11 cellular contexts compared by ENCODE assay signal in the genomic region with DNA sequence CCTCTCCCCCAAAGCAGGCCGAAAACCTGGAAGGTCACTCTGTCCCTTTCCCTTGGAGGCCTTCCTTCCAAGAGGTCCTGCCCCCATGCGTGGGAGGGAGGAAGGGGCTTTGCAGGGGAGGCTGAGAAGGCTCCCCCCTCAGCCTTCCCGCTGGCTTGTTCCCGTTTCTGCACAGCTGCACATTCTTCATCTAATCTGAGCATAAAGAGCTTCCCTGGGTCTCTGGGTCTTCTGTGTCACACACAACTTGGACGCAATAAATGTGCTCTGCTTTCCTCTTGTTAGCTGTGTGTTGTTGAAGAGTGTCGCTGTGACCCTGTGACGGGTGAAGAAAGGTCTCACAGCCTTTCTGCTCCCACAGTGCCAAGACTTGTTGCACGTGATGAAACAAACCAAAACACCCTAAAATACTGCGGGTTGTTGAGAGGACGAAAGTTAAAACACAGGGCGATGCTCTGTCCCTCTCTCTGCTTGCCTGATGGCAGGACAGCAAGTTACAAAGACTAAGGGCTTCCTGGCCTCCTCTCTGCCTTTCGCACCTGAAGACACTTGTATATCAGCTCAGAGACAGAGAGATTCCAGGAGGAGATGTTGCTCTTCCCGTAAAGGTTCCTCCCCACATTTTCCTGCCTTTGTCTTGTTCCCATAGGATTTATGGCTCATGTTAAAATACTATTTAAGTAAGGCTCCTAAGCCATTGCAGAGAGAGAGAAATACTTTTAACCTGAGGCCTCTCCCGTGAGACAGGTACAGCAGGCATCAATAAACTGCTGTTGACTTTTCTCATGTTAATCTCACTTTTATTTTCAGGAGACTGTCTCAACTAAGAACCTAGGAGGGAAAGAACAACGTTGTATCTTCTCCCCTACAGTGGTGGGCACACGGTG. TPM values are rescaled to one million over a fixed set of nuclear protein-coding genes. Genes with fewer than 3 reads are reported as not detected.
DNase-seq lines count a peak whose midpoint lies in the region; ATAC-seq and TF ChIP-seq lines count a peak whose summit lies in the region.
"Had no signal": no experiment of that assay in that cellular context is flagged by ENCODE, and none has a peak within 500 bp of the region (broad histone marks: within the 10 kb centered on the region; RNA-seq: fewer than 3 reads in every experiment).

No MANE protein-coding gene starts in this region.

- intact Hi-C loops in esophagus muscularis mucosa (cut with DNase I), result no loop called here
- intact Hi-C loops in uterus (cut with DNase I; ENCODE audit: low total_unique reads), result no loop called here
- intact Hi-C loops in Calu3 (cut with micrococcal nuclease; ENCODE audit: unreplicated experiment), result no loop called here

- TF ChIP-seq EP300 in esophagus muscularis mucosa (IDR thresholded peaks at IDR 0.05), result no peak

- H3K27ac ChIP-seq in esophagus muscularis mucosa (replicated peaks in 1 of 4) (peak overlapping the region; percentile 60 to 76 (median 64)), uterus (peak overlapping the region; percentile 79 to 83)

- H3K27me3 ChIP-seq in esophagus muscularis mucosa (peaks cover 0 to 2% (median 0%) of the 10 kb centered on the region in 4 donors), uterus (no peaks in the 10 kb centered on the region)

- no peak for ATAC-seq in HG03135 (IDR thresholded peaks at IDR 0.05; ENCODE audit: unreplicated experiment)

- 64% methylated on average over 16 of the region's 16 CpGs for WGBS in esophagus muscularis mucosa

- CTCF ChIA-PET in Calu3 (lab: Charles Lee), result no interaction called here

- no peaks in the 10 kb centered on the region for H3K27me3 Mint-ChIP-seq in nephron (ENCODE audit: low read depth)
- H3K27me3 Mint-ChIP-seq in Calu3 (ENCODE audit: unreplicated experiment), result peaks cover 49% of the 10 kb centered on the region

- peak; percentile 31 for DNase-seq in activated effector memory CD4-positive, alpha-beta T cell treated with anti-CD3 and anti-CD28 coated beads, Interleukin-2, amount 50 U/mL, for 16 hours
- DNase-seq in activated effector memory CD4-positive, alpha-beta T cell treated with Interleukin-2 at 50 U/mL for 16 hours, result no peak
- no peak for DNase-seq in esophagus muscularis mucosa (ENCODE audit: extremely low spot score)
- DNase-seq in uterus, result peak; percentile 76 to 86
- no peak for DNase-seq in Calu3
- no peak for DNase-seq in activated T-cell treated with anti-CD3 and anti-CD28 coated beads, Interleukin-2, amount 50 U/mL, for 1 hour
- DNase-seq: effector CD8-positive, alpha-beta T cell had no signal

- H3K4me1 Mint-ChIP-seq in nephron, result peaks cover 41% of the 10 kb centered on the region
- H3K4me1 Mint-ChIP-seq in Calu3 (ENCODE audit: low read depth, unreplicated experiment), result no peaks in the 10 kb centered on the region

- H3K4me1 ChIP-seq in esophagus muscularis mucosa (peaks cover 15 to 31% (median 21%) of the 10 kb centered on the region in 4 donors), uterus (peaks cover 7 to 11% of the 10 kb centered on the region in 2 donors)

- H3K9me3 Mint-ChIP-seq in nephron, result no peaks in the 10 kb centered on the region
- no peaks in the 10 kb centered on the region for H3K9me3 Mint-ChIP-seq in Calu3 (ENCODE audit: low read depth, unreplicated experiment)

- H3K4me3 ChIP-seq in esophagus muscularis mucosa, result no peak overlapping the region
- no peak overlapping the region for H3K4me3 ChIP-seq in uterus

- no peaks in the 10 kb centered on the region for H3K9me3 ChIP-seq in esophagus muscularis mucosa
- no peaks in the 10 kb centered on the region for H3K9me3 ChIP-seq in uterus

- no peaks in the 10 kb centered on the region for H3K36me3 ChIP-seq in esophagus muscularis mucosa
- no peaks in the 10 kb centered on the region for H3K36me3 ChIP-seq in uterus

- H3K36me3 Mint-ChIP-seq in nephron (ENCODE audit: low read depth) (no peaks in the 10 kb centered on the region), Calu3 (ENCODE audit: insufficient read depth, unreplicated experiment) (no peaks in the 10 kb centered on the region)

- H3K4me3 Mint-ChIP-seq in nephron (peak overlapping the region; percentile 24 to 71 (median 68)), Calu3 (ENCODE audit: low read depth, unreplicated experiment) (no peak overlapping the region)

- no TSS peak for BruUV-seq in Calu3 (replicated peaks; lab: Mats Ljungman, UMichigan)

- H3K27ac Mint-ChIP-seq in nephron (peak overlapping the region; percentile 98), Calu3 (ENCODE audit: unreplicated experiment) (no peak overlapping the region)

- no peak for TF ChIP-seq POLR2A in esophagus muscularis mucosa (IDR thresholded peaks at IDR 0.05; ENCODE audit: low read depth)
- no peak for TF ChIP-seq POLR2A in uterus (IDR thresholded peaks at IDR 0.05)

- TF ChIP-seq CTCF in esophagus muscularis mucosa (IDR thresholded peaks at IDR 0.05), result no peak
- no peak for TF ChIP-seq CTCF in nephron (IDR thresholded peaks at IDR 0.05; ENCODE audit: unreplicated experiment in 3 of 3)
- no peak for TF ChIP-seq CTCF in uterus (IDR thresholded peaks at IDR 0.05)
- TF ChIP-seq CTCF in Calu3 (IDR thresholded peaks at IDR 0.05; ENCODE audit: unreplicated experiment), result no peak

RNA-seq across cellular contexts. Expression of gene IFITM3, which starts 15.4 kb away (rescaled TPM):
- total RNA-seq in esophagus muscularis mucosa (100 to 1,000 TPM; 290 to 513 (median 410) TPM), uterus (1,000 to 10,000 TPM in 1 of 4 donors, 100 to 1,000 TPM in 2, 10 to 100 TPM in 1; 22.2 to 1,343 (median 242) TPM), Calu3 (2022) (264 and 492 TPM in 2 replicates)

RNA-seq across cellular contexts. Expression of gene IFITM1, which starts 22.2 kb away (rescaled TPM):
- 100 to 1,000 TPM in 3 of 4 donors, 10 to 100 TPM in 1; 60.6 to 197 (median 171) TPM for total RNA-seq in esophagus muscularis mucosa
- total RNA-seq in uterus, result 100 to 1,000 TPM in 2 of 4 donors, 10 to 100 TPM in 2; 13.4 to 672 (median 239) TPM
- 45.6 and 179 TPM in 2 replicates for total RNA-seq in Calu3 (2022)

RNA-seq across cellular contexts. Expression of gene IFITM2, which starts 28.4 kb away (rescaled TPM):
- total RNA-seq in esophagus muscularis mucosa (100 to 1,000 TPM in 3 of 4 donors, 10 to 100 TPM in 1; 92.2 to 235 (median 194) TPM), uterus (100 to 1,000 TPM in 3 of 4 donors, 10 to 100 TPM in 1; 27.8 to 926 (median 269) TPM), Calu3 (2022) (29.1 and 117 TPM in 2 replicates)

RNA-seq across cellular contexts. Expression of gene B4GALNT4, which starts 33.3 kb away (rescaled TPM):
- total RNA-seq in esophagus muscularis mucosa (10 to 100 TPM in 1 of 4 donors, 1 to 10 TPM in 3; 2.5 to 12.0 (median 5.7) TPM), uterus (10 to 100 TPM in 2 of 4 donors, 1 to 10 TPM in 2; 1.8 to 39.7 (median 19.9) TPM), Calu3 (2022) (1.9 and 4.6 TPM in 2 replicates)

RNA-seq across cellular contexts. Expression of gene IFITM5, which starts 36.7 kb away (rescaled TPM):
- not detected for total RNA-seq in esophagus muscularis mucosa
- total RNA-seq in uterus, result not detected
- total RNA-seq in Calu3 (2022), result not detected in 2 replicates
- total RNA-seq: HT1080; T-helper 1 cell treated with Interleukin-12 subunit alpha and Interleukin-12 subunit beta and Interleukin-4 antibody, amounts not matched to agents 30 ng/mL and 1 ng/mL, for 36 hours had no signal

Comparison
In these comparisons a context has a peak if more than half of its experiments do, and no peak if none do; other contexts are left out.
1. DNase-seq: peak in activated effector memory CD4-positive, alpha-beta T cell treated with anti-CD3 and anti-CD28 coated beads, Interleukin-2, amount 50 U/mL, for 16 hours (single experiment) and uterus (2 of 2); none in activated effector memory CD4-positive, alpha-beta T cell treated with Interleukin-2 at 50 U/mL for 16 hours (single experiment), esophagus muscularis mucosa (single experiment), Calu3 (single experiment) and activated T-cell treated with anti-CD3 and anti-CD28 coated beads, Interleukin-2, amount 50 U/mL, for 1 hour (single experiment).